Comparison of ENCODE assay signal across 24 cellular contexts in genomic region chr4:160117686-160118085, GRCh38.
"Had no signal": no experiment of that assay in that cellular context is flagged by ENCODE, and none has a peak within 500 bp of the region (broad histone marks: within the 10 kb centered on the region; RNA-seq: fewer than 3 reads in every experiment).

No MANE protein-coding gene starts in this region.

- H3K4me1 ChIP-seq: stomach, suprapubic skin, testis, thyroid gland, tibial artery, tibial nerve, transverse colon, upper lobe of left lung, upper lobe of right lung, uterus, vagina had no signal

- H3K27me3 ChIP-seq: stomach, suprapubic skin, testis, thyroid gland, tibial artery, tibial nerve, transverse colon, upper lobe of left lung, upper lobe of right lung, uterus, vagina had no signal

- H3K36me3 ChIP-seq: stomach, suprapubic skin, thoracic aorta, thyroid gland, tibial artery, tibial nerve, transverse colon, upper lobe of left lung, upper lobe of right lung, uterus, vagina had no signal

- H3K9me3 ChIP-seq: testis, thoracic aorta, thyroid gland, transverse colon, upper lobe of left lung, upper lobe of right lung, uterus, vagina had no signal

- H3K4me3 ChIP-seq: stomach, suprapubic skin, testis, thoracic aorta, thyroid gland, tibial artery, tibial nerve, transverse colon, upper lobe of left lung, upper lobe of right lung, uterus, vagina had no signal

- DNase-seq: stimulated activated CD4-positive, alpha-beta T cell treated with anti-CD3 and anti-CD28 coated beads, Interleukin-2, amount 100 ng/mL, for 48 hours; stimulated activated CD4-positive, alpha-beta T cell treated with anti-CD3 and anti-CD28 coated beads, Interleukin-4, amount 100 ng/mL, for 1 hour; stimulated activated CD4-positive, alpha-beta T cell treated with anti-CD3 and anti-CD28 coated beads, Interleukin-4, amount 100 ng/mL, for 24 hours; stimulated activated CD4-positive, alpha-beta T cell treated with anti-CD3 and anti-CD28 coated beads, Interleukin-4, amount 100 ng/mL, for 4 hours; stimulated activated CD8-positive, alpha-beta memory T cell treated with anti-CD3 and anti-CD28 coated beads, Interleukin-4, amount 100 ng/mL, for 48 hours; stimulated activated naive B cell treated with anti-CD40 and anti-IgM and Interleukin-4, amounts not matched to agents 10 μg/mL and 1 μg/mL and 100 μg/mL, for 72 hours; stimulated activated naive CD4-positive, alpha-beta T cell; stimulated activated naive CD4-positive, alpha-beta T cell treated with Interleukin-2 at 50 U/mL for 16 hours; stimulated activated naive CD8-positive, alpha-beta T cell treated with anti-CD3 and anti-CD28 coated beads, Interleukin-15, amount 100 ng/mL, for 72 hours; stimulated activated naive CD8-positive, alpha-beta T cell treated with anti-CD3 and anti-CD28 coated beads, Interleukin-15, Interleukin-2, amounts not matched to agents 100 U/mL and 50 U/mL, for 24 hours; stomach; substantia nigra; testis; thyroid gland; tibial artery; transverse colon; upper lobe of left lung; upper lobe of right lung; uterus had no signal

- FAIRE-seq: urothelium cell line had no signal

- H3K27ac ChIP-seq: stomach, suprapubic skin, testis, thoracic aorta, thyroid gland, tibial artery, tibial nerve, transverse colon, upper lobe of left lung, upper lobe of right lung, uterus, vagina had no signal
